1 cellular context compared by ENCODE assay signal in genomic region chr2:182020319-182021055, GRCh38.
TF ChIP-seq lines count a peak whose summit lies in the region.

No MANE protein-coding gene starts in this region.

TF ChIP-seq in GM23338, 12 proteins besides CTCF, POLR2A, EP300 and RAD21 (continued from another document):
- no peak for TF ChIP-seq REST (IDR thresholded peaks at IDR 0.05; ENCODE audit: unreplicated experiment)
- TF ChIP-seq EZH2 (IDR thresholded peaks at IDR 0.05; ENCODE audit: low read depth, unreplicated experiment): no peak
- no peak for TF ChIP-seq ETS1 (IDR thresholded peaks at IDR 0.05)
- no peak for TF ChIP-seq ZNF114 (CRISPR knock-in tag; IDR thresholded peaks at IDR 0.05)
- TF ChIP-seq JUNB (IDR thresholded peaks at IDR 0.05; ENCODE audit: unreplicated experiment): no peak
- no peak for TF ChIP-seq EZH2phosphoT487 (IDR thresholded peaks at IDR 0.05; ENCODE audit: unreplicated experiment)
- TF ChIP-seq POLR2AphosphoS5 (IDR thresholded peaks at IDR 0.05; ENCODE audit: low read depth): no peak
- TF ChIP-seq STAT1 (IDR thresholded peaks at IDR 0.05; ENCODE audit: unreplicated experiment): no peak
TF ChIP-seq in GM23338: peak in this region for 0.
